In genomic region chr14:37655418-37655817, GRCh38 we compare ENCODE assay signal across 1 cellular context.
TF ChIP-seq lines count a peak whose summit lies in the region.

No MANE protein-coding gene starts in this region.

TF ChIP-seq in HepG2, 621 proteins besides CTCF, POLR2A, EP300 and RAD21 (continued from another document):
- TF ChIP-seq GMEB1 (CRISPR knock-in tag; IDR thresholded peaks at IDR 0.05; ENCODE audit: borderline replicate concordance) (no peak), FOSL2 (CRISPR knock-in tag; IDR thresholded peaks at IDR 0.05) (peak; percentile 23; the same call in 1 of the 2 replicates), ZNF138 (CRISPR knock-in tag; IDR thresholded peaks at IDR 0.05; ENCODE audit: low read depth) (no peak), PHF21A (CRISPR knock-in tag; IDR thresholded peaks at IDR 0.05) (no peak), ZNF770 (CRISPR knock-in tag; IDR thresholded peaks at IDR 0.05) (no peak)
